ENCODE assay signal across 1 cellular context in the genomic region with DNA sequence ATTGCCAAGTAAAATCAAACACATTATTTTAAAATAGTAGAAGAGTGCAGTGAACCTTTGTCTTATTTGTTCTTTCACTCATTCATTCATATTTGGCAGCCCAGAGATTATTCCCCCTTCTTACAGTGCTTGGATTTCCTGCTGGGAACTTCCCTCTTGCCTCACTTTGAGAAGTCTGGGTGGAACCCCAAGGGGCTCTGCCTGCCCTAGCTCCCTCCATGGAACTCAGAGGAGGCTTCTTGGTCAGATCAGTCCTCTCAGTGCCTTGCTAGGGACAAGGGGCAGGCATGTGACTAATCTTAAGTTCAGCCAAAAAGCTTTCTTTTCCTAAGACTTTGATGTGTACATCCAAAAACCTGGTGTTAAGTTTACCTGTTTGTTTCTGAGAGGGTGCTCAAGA.
TF ChIP-seq lines count a peak whose summit lies in the region.

No MANE protein-coding gene starts in this region.

TF ChIP-seq in HepG2, 621 proteins besides CTCF, POLR2A, EP300 and RAD21 (continued from another document):
- TF ChIP-seq, protein P1, sequence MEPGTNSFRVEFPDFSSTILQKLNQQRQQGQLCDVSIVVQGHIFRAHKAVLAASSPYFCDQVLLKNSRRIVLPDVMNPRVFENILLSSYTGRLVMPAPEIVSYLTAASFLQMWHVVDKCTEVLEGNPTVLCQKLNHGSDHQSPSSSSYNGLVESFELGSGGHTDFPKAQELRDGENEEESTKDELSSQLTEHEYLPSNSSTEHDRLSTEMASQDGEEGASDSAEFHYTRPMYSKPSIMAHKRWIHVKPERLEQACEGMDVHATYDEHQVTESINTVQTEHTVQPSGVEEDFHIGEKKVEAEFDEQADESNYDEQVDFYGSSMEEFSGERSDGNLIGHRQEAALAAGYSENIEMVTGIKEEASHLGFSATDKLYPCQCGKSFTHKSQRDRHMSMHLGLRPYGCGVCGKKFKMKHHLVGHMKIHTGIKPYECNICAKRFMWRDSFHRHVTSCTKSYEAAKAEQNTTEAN (CRISPR knock-in tag; conservative IDR thresholded peaks at IDR 0.05) = no peak
- TF ChIP-seq NFRKB (IDR thresholded peaks at IDR 0.05) = no peak
- TF ChIP-seq, protein P2, sequence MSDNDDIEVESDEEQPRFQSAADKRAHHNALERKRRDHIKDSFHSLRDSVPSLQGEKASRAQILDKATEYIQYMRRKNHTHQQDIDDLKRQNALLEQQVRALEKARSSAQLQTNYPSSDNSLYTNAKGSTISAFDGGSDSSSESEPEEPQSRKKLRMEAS (IDR thresholded peaks at IDR 0.05) = no peak
- no peak for TF ChIP-seq ZNF256 (CRISPR knock-in tag; conservative IDR thresholded peaks at IDR 0.05)
- no peak for TF ChIP-seq NCOR1 (IDR thresholded peaks at IDR 0.05; ENCODE audit: borderline replicate concordance, low read length)
- TF ChIP-seq ESRRA (CRISPR knock-in tag; IDR thresholded peaks at IDR 0.05; ENCODE audit: low read depth) = no peak
